Comparison of ENCODE assay signal across 1 cellular context in genomic region chr3:119184808-119185690, GRCh38.
TF ChIP-seq lines count a peak whose summit lies in the region.

No MANE protein-coding gene starts in this region.

TF ChIP-seq in IMR-90, 13 proteins besides CTCF, POLR2A, EP300 and RAD21:
- TF ChIP-seq BHLHE40 (IDR thresholded peaks at IDR 0.05; ENCODE audit: low read depth, low read length) (no peak), USF2 (IDR thresholded peaks at IDR 0.05; ENCODE audit: low read depth, low read length) (no peak), ELK1 (IDR thresholded peaks at IDR 0.05; ENCODE audit: borderline replicate concordance, low read depth, low read length) (no peak), FOS (IDR thresholded peaks at IDR 0.05; ENCODE audit: low read depth, low read length) (peak; percentile 88), RCOR1 (IDR thresholded peaks at IDR 0.05; ENCODE audit: insufficient replicate concordance, low read length) (no peak), MAFK (IDR thresholded peaks at IDR 0.05; ENCODE audit: low read depth, low read length) (no peak), CEBPB (IDR thresholded peaks at IDR 0.05; ENCODE audit: low read depth, low read length) (peak; percentile 74), MXI1 (IDR thresholded peaks at IDR 0.05; ENCODE audit: borderline replicate concordance, low read depth, low read length) (no peak), RFX5 (IDR thresholded peaks at IDR 0.05; ENCODE audit: low read depth, low read length) (no peak), CHD1 (IDR thresholded peaks at IDR 0.05; ENCODE audit: low read depth, low read length) (no peak), MAZ (IDR thresholded peaks at IDR 0.05; ENCODE audit: borderline replicate concordance, low read depth, low read length) (peak; percentile 50; the same call in 1 of the 2 replicates), SMC3 (IDR thresholded peaks at IDR 0.05; ENCODE audit: low read depth, low read length) (no peak), NFE2L2 (IDR thresholded peaks at IDR 0.05; ENCODE audit: low read depth, low read length) (no peak)
